In genomic region chr4:3293410-3294391, GRCh38 we compare ENCODE assay signal across 8 cellular contexts. TPM values are rescaled to one million over a fixed set of nuclear protein-coding genes. Genes with fewer than 3 reads are reported as not detected.
A peak's percentile ranks its signal among the peaks of the same experiment; 100 is the strongest.
DNase-seq lines count a peak whose midpoint lies in the region; ATAC-seq and TF ChIP-seq lines count a peak whose summit lies in the region.

No MANE protein-coding gene starts in this region.

- H3K4me3 ChIP-seq in SJSA1 (peak overlapping the region; percentile 75), neural progenitor cell (peak overlapping the region; percentile 79)

- ATAC-seq in HG02970 (IDR thresholded peaks at IDR 0.05; ENCODE audit: low FRiP score, unreplicated experiment): no peak
- ATAC-seq in GM21737 (IDR thresholded peaks at IDR 0.05; ENCODE audit: unreplicated experiment): no peak
- ATAC-seq in HG03175 (IDR thresholded peaks at IDR 0.05; ENCODE audit: unreplicated experiment): no peak

- no peak overlapping the region for H2AFZ ChIP-seq in neural progenitor cell (replicated peaks)

- no peaks in the 10 kb centered on the region for H3K27me3 ChIP-seq in SJSA1 (replicated peaks)
- no peaks in the 10 kb centered on the region for H3K27me3 ChIP-seq in neural progenitor cell

- H3K27ac Mint-ChIP-seq in endothelial cell (ENCODE audit: unreplicated experiment) (peak overlapping the region; percentile 86), neural progenitor cell (peak overlapping the region; percentile 98)

- DNase-seq in GM10266 (ENCODE audit: extremely low spot score) (peak; percentile 42), SJSA1 (ENCODE audit: low read depth in 1 of 2, low spot score in 2 of 2) (peak in 1 of 2 experiments; percentile 4), endothelial cell (ENCODE audit: low spot score) (no peak), neural progenitor cell (ENCODE audit: low spot score) (no peak), G401 (ENCODE audit: low spot score) (no peak)

- TF ChIP-seq CTCF in GM10266 (IDR thresholded peaks at IDR 0.05; ENCODE audit: control insufficient read depth, insufficient read depth, low read depth, missing control alignments) (no peak), endothelial cell (IDR thresholded peaks at IDR 0.05; ENCODE audit: unreplicated experiment) (no peak), neural progenitor cell (IDR thresholded peaks at IDR 0.05) (no peak)

- H3K9me3 ChIP-seq in SJSA1 (replicated peaks) (no peaks in the 10 kb centered on the region), neural progenitor cell (ENCODE audit: low read depth) (no peaks in the 10 kb centered on the region)

- H3K36me3 Mint-ChIP-seq in endothelial cell (ENCODE audit: low read depth, unreplicated experiment) (peaks cover 4% of the 10 kb centered on the region), neural progenitor cell (peaks cover 32% of the 10 kb centered on the region)

- H3K4me2 ChIP-seq in neural progenitor cell: peak overlapping the region; percentile 81

- H3K36me3 ChIP-seq in SJSA1 (peaks cover 5% of the 10 kb centered on the region; the same call in 1 of the 2 replicates), neural progenitor cell (no peaks in the 10 kb centered on the region)

- H3K27me3 Mint-ChIP-seq in endothelial cell (ENCODE audit: unreplicated experiment): peaks cover 9% of the 10 kb centered on the region
- H3K27me3 Mint-ChIP-seq in neural progenitor cell (ENCODE audit: insufficient read depth, low read depth): peaks cover 6% of the 10 kb centered on the region

- peak overlapping the region; percentile 60 for H3K27ac ChIP-seq in SJSA1
- H3K27ac ChIP-seq in neural progenitor cell: peak overlapping the region; percentile 76

- peak overlapping the region; percentile 99 for H3K4me3 Mint-ChIP-seq in endothelial cell (ENCODE audit: unreplicated experiment)
- peak overlapping the region; percentile 95 for H3K4me3 Mint-ChIP-seq in neural progenitor cell

- H3K4me1 ChIP-seq in SJSA1 (replicated peaks) (peaks cover 11% of the 10 kb centered on the region), neural progenitor cell (peaks cover 48% of the 10 kb centered on the region)

- peak overlapping the region; percentile 77 for H3K9ac ChIP-seq in neural progenitor cell

- H3K9me3 Mint-ChIP-seq in endothelial cell (ENCODE audit: unreplicated experiment): no peaks in the 10 kb centered on the region
- H3K9me3 Mint-ChIP-seq in neural progenitor cell: peaks cover 30% of the 10 kb centered on the region

- peaks cover 48% of the 10 kb centered on the region for H3F3A ChIP-seq in neural progenitor cell (ENCODE audit: low read depth)

- H3K4me1 Mint-ChIP-seq in endothelial cell (ENCODE audit: unreplicated experiment): peaks cover 64% of the 10 kb centered on the region
- peaks cover 34% of the 10 kb centered on the region for H3K4me1 Mint-ChIP-seq in neural progenitor cell

- H4K20me1 ChIP-seq in neural progenitor cell (ENCODE audit: low read depth): peaks cover 26% of the 10 kb centered on the region

- H3K79me2 ChIP-seq in neural progenitor cell (ENCODE audit: low read depth): peaks cover 54% of the 10 kb centered on the region

- in situ Hi-C loops in G401 (cut with HindIII; ENCODE audit: low sequenced_read_pairs): no loop called here

RNA-seq across cellular contexts. Expression of gene RGS12, which starts 0.9 kb away (rescaled TPM):
- total RNA-seq in SJSA1 (2014; rRNA removed; shearing (Covaris generic)): 48.5 and 79.6 TPM in 2 replicates
- total RNA-seq in endothelial cell (ENCODE audit: unreplicated experiment) (116 TPM), neural progenitor cell (ENCODE audit: low replicate concordance) (36.6 and 140 TPM in 2 replicates)
- 12.3 and 14.4 TPM in 2 replicates for total RNA-seq in G401 (2014; rRNA removed; shearing (Covaris generic))

RNA-seq across cellular contexts. Expression of gene MSANTD1, which starts 44.7 kb away (rescaled TPM):
- 0.21 TPM in 1 of 2 replicates, not detected in the other for total RNA-seq in SJSA1 (2014; rRNA removed; shearing (Covaris generic))
- 0.97 TPM for total RNA-seq in endothelial cell (ENCODE audit: unreplicated experiment)
- 0.17 and 0.25 TPM in 2 replicates for total RNA-seq in neural progenitor cell (ENCODE audit: low replicate concordance)
- 0.20 TPM in 1 of 2 replicates, not detected in the other for total RNA-seq in G401 (2014; rRNA removed; shearing (Covaris generic))
